Comparison of ENCODE assay signal across 8 cellular contexts in the genomic region with DNA sequence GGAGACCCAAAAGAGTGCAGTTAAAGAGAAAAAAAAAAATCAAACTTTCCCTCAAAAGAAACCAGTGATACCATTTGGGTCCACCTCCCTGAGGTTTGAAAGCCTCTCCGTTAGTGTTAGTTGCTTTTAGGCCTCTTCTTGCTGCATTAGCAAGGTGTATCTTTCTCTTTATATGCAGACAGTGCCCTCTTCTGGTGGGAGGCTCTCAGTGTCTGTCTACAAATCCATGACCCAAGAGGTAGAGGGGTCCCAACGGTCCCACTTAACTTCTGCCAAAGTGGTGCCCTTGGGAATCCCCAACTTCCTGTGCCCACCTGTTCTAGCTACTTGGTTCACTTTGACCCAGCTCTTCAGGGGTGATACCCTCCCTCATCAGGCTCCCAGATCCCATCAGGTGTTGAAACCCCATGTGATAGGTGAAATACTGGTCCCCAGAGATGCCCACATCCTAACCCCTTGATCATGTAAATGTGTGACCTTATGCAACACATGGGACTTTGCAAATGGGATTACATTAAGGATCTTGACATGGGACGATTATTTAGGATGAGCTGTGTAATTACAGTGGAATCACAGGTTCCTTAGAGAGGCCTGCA.
DNase-seq lines count a peak whose midpoint lies in the region; ATAC-seq, FAIRE-seq and TF ChIP-seq lines count a peak whose summit lies in the region.

No MANE protein-coding gene starts in this region.

- FAIRE-seq in small intestine (lab: Jason Lieb, UNC), result no peak

- peaks cover 2% of the 10 kb centered on the region for H3K9me3 ChIP-seq in small intestine (ENCODE audit: control insufficient read depth, low read depth)

- intact Hi-C loops in activated T-helper 2 cell treated with anti-CD3 and anti-CD28 coated beads, Interferon-gamma antibody, Interleukin-2, Interleukin-4, amounts not matched to agents 10 μg/mL and 5 μg/mL and 100 μg/mL, durations not matched to agents 14 hours and 24 hours and 36 hours (cut with micrococcal nuclease), result loop anchor here (5.0 kb wide), 1 partner anchor 65 kb away; a partner anchor contains a TSS

- DNase-seq in activated CD8-positive, alpha-beta memory T cell treated with anti-CD3 and anti-CD28 coated beads for 24 hours, result peak; percentile 65
- DNase-seq in activated CD8-positive, alpha-beta memory T cell treated with anti-CD3 and anti-CD28 coated beads, Interleukin-2, amount 50 U/mL, for 48 hours, result no peak
- peak; percentile 64 for DNase-seq in activated CD4-positive, alpha-beta T cell treated with anti-CD3 and anti-CD28 coated beads for 48 hours
- peak in 1 of 2 donors; percentile 30 for DNase-seq in foreskin fibroblast
- peak; percentile 43 for DNase-seq in small intestine
- no peak for DNase-seq in activated T-helper 2 cell treated with anti-CD3 and anti-CD28 coated beads, Interferon-gamma antibody, Interleukin-2, Interleukin-4, amounts not matched to agents 10 μg/mL and 5 μg/mL and 100 μg/mL, durations not matched to agents 14 hours and 24 hours and 36 hours (ENCODE audit: low spot score)

- no peak overlapping the region for H3K4me3 Mint-ChIP-seq in activated T-helper 2 cell treated with anti-CD3 and anti-CD28 coated beads, Interferon-gamma antibody, Interleukin-2, Interleukin-4, amounts not matched to agents 10 μg/mL and 5 μg/mL and 100 μg/mL, durations not matched to agents 14 hours and 24 hours and 36 hours (ENCODE audit: low read depth)

- peaks cover 0 to 14% of the 10 kb centered on the region in 2 donors for H3K36me3 ChIP-seq in small intestine (ENCODE audit: control insufficient read depth in 2 of 2, insufficient read depth in 2 of 2, low read length in 2 of 2)

- peaks cover 41% of the 10 kb centered on the region for H3K4me1 Mint-ChIP-seq in activated T-helper 2 cell treated with anti-CD3 and anti-CD28 coated beads, Interferon-gamma antibody, Interleukin-2, Interleukin-4, amounts not matched to agents 10 μg/mL and 5 μg/mL and 100 μg/mL, durations not matched to agents 14 hours and 24 hours and 36 hours (ENCODE audit: low read depth)

- H3K4me3 ChIP-seq in foreskin fibroblast (ENCODE audit: low read depth in 1 of 2, low read length in 2 of 2), result no peak overlapping the region
- H3K4me3 ChIP-seq in small intestine (ENCODE audit: low read depth in 1 of 2, low read length in 2 of 2), result no peak overlapping the region

- WGBS in small intestine, 3 donors, result 53 to 60% (median 53%) methylated on average over 3 of the region's 3 CpGs

- H3K27me3 ChIP-seq in small intestine (ENCODE audit: control insufficient read depth in 2 of 2, insufficient read depth in 2 of 2, low read length in 2 of 2), result no peaks in the 10 kb centered on the region

- H3K27ac Mint-ChIP-seq in activated T-helper 2 cell treated with anti-CD3 and anti-CD28 coated beads, Interferon-gamma antibody, Interleukin-2, Interleukin-4, amounts not matched to agents 10 μg/mL and 5 μg/mL and 100 μg/mL, durations not matched to agents 14 hours and 24 hours and 36 hours, result no peak overlapping the region

- peaks cover 88% of the 10 kb centered on the region for H3K36me3 Mint-ChIP-seq in activated T-helper 2 cell treated with anti-CD3 and anti-CD28 coated beads, Interferon-gamma antibody, Interleukin-2, Interleukin-4, amounts not matched to agents 10 μg/mL and 5 μg/mL and 100 μg/mL, durations not matched to agents 14 hours and 24 hours and 36 hours (ENCODE audit: low read depth)

- TF ChIP-seq CTCF in foreskin fibroblast (IDR thresholded peaks at IDR 0.05; ENCODE audit: low read depth, low read length), result peak; percentile 48

- no peak overlapping the region for H3K27ac ChIP-seq in small intestine (ENCODE audit: low read depth in 1 of 2, low read length in 1 of 2)

- no peaks in the 10 kb centered on the region for H3K27me3 Mint-ChIP-seq in activated T-helper 2 cell treated with anti-CD3 and anti-CD28 coated beads, Interferon-gamma antibody, Interleukin-2, Interleukin-4, amounts not matched to agents 10 μg/mL and 5 μg/mL and 100 μg/mL, durations not matched to agents 14 hours and 24 hours and 36 hours (ENCODE audit: low read depth)

- ATAC-seq in HG03175 (IDR thresholded peaks at IDR 0.05; ENCODE audit: unreplicated experiment) (peak; percentile 70), HG02970 (IDR thresholded peaks at IDR 0.05; ENCODE audit: low FRiP score, unreplicated experiment) (no peak)

- H3K4me1 ChIP-seq in small intestine (ENCODE audit: control insufficient read depth in 2 of 2, insufficient read depth in 1 of 2, low read depth in 1 of 2, low read length in 1 of 2), result no peaks in the 10 kb centered on the region

- peaks cover 38% of the 10 kb centered on the region for H3K9me3 Mint-ChIP-seq in activated T-helper 2 cell treated with anti-CD3 and anti-CD28 coated beads, Interferon-gamma antibody, Interleukin-2, Interleukin-4, amounts not matched to agents 10 μg/mL and 5 μg/mL and 100 μg/mL, durations not matched to agents 14 hours and 24 hours and 36 hours

Comparison
In these comparisons a context has a peak if more than half of its experiments do, and no peak if none do; other contexts are left out.
1. DNase-seq: peak in activated CD8-positive, alpha-beta memory T cell treated with anti-CD3 and anti-CD28 coated beads for 24 hours (single experiment), activated CD4-positive, alpha-beta T cell treated with anti-CD3 and anti-CD28 coated beads for 48 hours (single experiment) and small intestine (single experiment); none in activated CD8-positive, alpha-beta memory T cell treated with anti-CD3 and anti-CD28 coated beads, Interleukin-2, amount 50 U/mL, for 48 hours (single experiment) and activated T-helper 2 cell treated with anti-CD3 and anti-CD28 coated beads, Interferon-gamma antibody, Interleukin-2, Interleukin-4, amounts not matched to agents 10 μg/mL and 5 μg/mL and 100 μg/mL, durations not matched to agents 14 hours and 24 hours and 36 hours (single experiment).